ENCODE assay signal across 24 cellular contexts in genomic region chr6:103937389-103937788, GRCh38.
DNase-seq lines count a peak whose midpoint lies in the region; ATAC-seq, FAIRE-seq and TF ChIP-seq lines count a peak whose summit lies in the region.
"Had no signal": no experiment of that assay in that cellular context is flagged by ENCODE, and none has a peak within 500 bp of the region (broad histone marks: within the 10 kb centered on the region; RNA-seq: fewer than 3 reads in every experiment).

No MANE protein-coding gene starts in this region.

- H3K23ac ChIP-seq in IMR-90 (ENCODE audit: low read depth, low read length): no peak overlapping the region

- no peak overlapping the region for H3K18ac ChIP-seq in IMR-90 (ENCODE audit: low read depth, low read length)

- BruUV-seq in HepG2 (replicated peaks; lab: Mats Ljungman, UMichigan) (no TSS peak), IMR-90 (replicated peaks; lab: Mats Ljungman, UMichigan) (no TSS peak)

- CTCF ChIA-PET in HepG2 (lab: Yijun Ruan, JAX; ENCODE audit: low intra/inter-chr PET ratio, low total read pairs) (no interaction called here), IMR-90 (lab: Yijun Ruan, JAX) (no interaction called here)

- dilution Hi-C loops in IMR-90 (cut with HindIII; ENCODE audit: low sequenced_read_pairs, unreplicated experiment): no loop called here

- no peak overlapping the region for H4K5ac ChIP-seq in IMR-90 (ENCODE audit: low read depth, low read length)

- H3K4me1 ChIP-seq in HepG2 (ENCODE audit: insufficient read depth, low read length): no peaks in the 10 kb centered on the region
- no peaks in the 10 kb centered on the region for H3K4me1 ChIP-seq in right lobe of liver
- H3K4me1 ChIP-seq in IMR-90 (ENCODE audit: control insufficient read depth, insufficient read depth, low read length): no peaks in the 10 kb centered on the region
- H3K4me1 ChIP-seq: BE2C, BLaER1 had no signal

- H4K91ac ChIP-seq in IMR-90 (ENCODE audit: insufficient read depth, low read depth, low read length): no peak overlapping the region

- H2AFZ ChIP-seq in HepG2 (ENCODE audit: low read length): no peak overlapping the region
- no peak overlapping the region for H2AFZ ChIP-seq in IMR-90 (replicated peaks; ENCODE audit: low read length, poor library complexity)

- TF ChIP-seq POLR2A in HepG2 (IDR thresholded peaks at IDR 0.05; ENCODE audit: insufficient read depth in 1 of 2, low read depth in 2 of 2, low read length in 2 of 2): no peak
- TF ChIP-seq POLR2A in right lobe of liver (IDR thresholded peaks at IDR 0.05): no peak
- TF ChIP-seq POLR2A in IMR-90 (IDR thresholded peaks at IDR 0.05; ENCODE audit: low read depth, low read length): no peak

- no peaks in the 10 kb centered on the region for H4K20me1 ChIP-seq in HepG2 (ENCODE audit: insufficient read depth, low read length)
- H4K20me1 ChIP-seq in IMR-90 (ENCODE audit: insufficient read depth, low read length): no peaks in the 10 kb centered on the region
- H4K20me1 ChIP-seq: BLaER1 had no signal

- FAIRE-seq in HepG2 (lab: Jason Lieb, UNC): no peak
- FAIRE-seq: GM12878, GM12892, GM18507 had no signal

- H3K9me3 ChIP-seq in HepG2 (ENCODE audit: low read length) (no peaks in the 10 kb centered on the region), right lobe of liver (no peaks in the 10 kb centered on the region), IMR-90 (ENCODE audit: control insufficient read depth, insufficient read depth, low read length) (peaks cover 9% of the 10 kb centered on the region)
- H3K9me3 ChIP-seq: BE2C, BLaER1 had no signal

- H2AK9ac ChIP-seq in IMR-90 (replicated peaks; ENCODE audit: low read depth, low read length, poor library complexity): no peak overlapping the region

- DNase-seq in HepG2 (ENCODE audit: low spot score) (no peak), right lobe of liver (no peak), IMR-90 (no peak)
- no peak for DNase-seq in NK-92 treated with Interleukin-12 subunit alpha and Interleukin-12 subunit beta, amount 100 ng/mL, for 24 hours (lab: John Stamatoyannopoulos, UW)
- DNase-seq: ACHN; BE2C; C1 segment of cervical spinal cord; CD4-positive, alpha-beta memory T cell; CD4-positive, CD25-positive, alpha-beta regulatory T cell; CD8-positive, alpha-beta memory T cell; COR-L47; DMS 273 treated with DMSO at 0.1 percent for 48 hours; DMS153; DMS53; DMS79; DND-41; EL; GDM1 had no signal

- intact Hi-C loops in HepG2 (cut with micrococcal nuclease; ENCODE audit: unreplicated experiment) (no loop called here), right lobe of liver (cut with DNase I) (no loop called here), IMR-90 (cut with micrococcal nuclease) (no loop called here)

- H2BK15ac ChIP-seq in IMR-90 (ENCODE audit: low read depth, low read length): no peak overlapping the region

- POLR2A ChIA-PET in HepG2 (lab: Yijun Ruan, JAX): no interaction called here
- POLR2A ChIA-PET in IMR-90 (lab: Charles Lee; ENCODE audit: unreplicated experiment): no interaction called here

- no peaks in the 10 kb centered on the region for H3K27me3 ChIP-seq in HepG2 (ENCODE audit: control insufficient read depth in 1 of 2, insufficient read depth in 2 of 2, low read length in 2 of 2)
- H3K27me3 ChIP-seq in right lobe of liver: no peaks in the 10 kb centered on the region
- H3K27me3 ChIP-seq in IMR-90 (ENCODE audit: control insufficient read depth, insufficient read depth, low read length): no peaks in the 10 kb centered on the region
- H3K27me3 ChIP-seq: BE2C, BLaER1 had no signal

- TF ChIP-seq RAD21 in HepG2 (CRISPR knock-in tag; IDR thresholded peaks at IDR 0.05) (no peak), IMR-90 (IDR thresholded peaks at IDR 0.05; ENCODE audit: low read length) (no peak)

- TF ChIP-seq CTCF in HepG2 (CRISPR knock-in tag; IDR thresholded peaks at IDR 0.05) (no peak), right lobe of liver (IDR thresholded peaks at IDR 0.05) (no peak), IMR-90 (conservative IDR thresholded peaks at IDR 0.05; ENCODE audit: low read depth, low read length) (no peak)

- H2BK120ac ChIP-seq in IMR-90 (ENCODE audit: low read depth, low read length): no peak overlapping the region

- H2BK20ac ChIP-seq in IMR-90 (ENCODE audit: low read depth, low read length): no peak overlapping the region

- H3K4me2 ChIP-seq in HepG2 (ENCODE audit: low read depth, low read length): no peak overlapping the region
- no peak overlapping the region for H3K4me2 ChIP-seq in IMR-90 (ENCODE audit: low read depth, low read length)
- H3K4me2 ChIP-seq: BLaER1 had no signal

- no peak overlapping the region for H2AK5ac ChIP-seq in IMR-90 (ENCODE audit: low read depth, low read length)

- H3K9ac ChIP-seq in HepG2 (ENCODE audit: insufficient read depth, low read depth, low read length): no peak overlapping the region
- no peak overlapping the region for H3K9ac ChIP-seq in IMR-90 (ENCODE audit: low read depth, low read length)
- H3K9ac ChIP-seq: BLaER1 had no signal

- H3K9me1 ChIP-seq in IMR-90 (ENCODE audit: insufficient read depth, low read length): no peaks in the 10 kb centered on the region

- no peak overlapping the region for H4K8ac ChIP-seq in IMR-90 (ENCODE audit: low read depth in 2 of 2, low read length in 2 of 2)

- TF ChIP-seq EP300 in HepG2 (IDR thresholded peaks at IDR 0.05; ENCODE audit: low read depth in 2 of 2, low read length in 2 of 2) (no peak), HepG2 (CRISPR knock-in tag; IDR thresholded peaks at IDR 0.05; ENCODE audit: borderline replicate concordance) (no peak)

- H3K79me2 ChIP-seq in HepG2 (ENCODE audit: insufficient read depth, low read length): no peaks in the 10 kb centered on the region

- no peaks in the 10 kb centered on the region for H3K79me1 ChIP-seq in IMR-90 (ENCODE audit: low read depth in 1 of 2, low read length in 2 of 2)

- H3K27ac ChIP-seq in HepG2 (ENCODE audit: extremely low read length, insufficient read depth, low read length) (no peak overlapping the region), right lobe of liver (no peak overlapping the region), IMR-90 (ENCODE audit: insufficient read depth, low read length) (no peak overlapping the region)
- H3K27ac ChIP-seq: 22Rv1, BLaER1 had no signal

- H3K36me3 ChIP-seq in HepG2 (replicated peaks in 1 of 2; ENCODE audit: control insufficient read depth in 1 of 2, insufficient read depth in 2 of 2, low read length in 2 of 2) (no peaks in the 10 kb centered on the region), right lobe of liver (no peaks in the 10 kb centered on the region), IMR-90 (ENCODE audit: control insufficient read depth, insufficient read depth, low read length) (no peaks in the 10 kb centered on the region)
- H3K36me3 ChIP-seq: BE2C, BLaER1 had no signal

- no peak for ATAC-seq in HepG2
- no peak for ATAC-seq in right lobe of liver
- no peak for ATAC-seq in IMR-90 (ENCODE audit: low read depth)
- no peak for ATAC-seq in GM21528 (IDR thresholded peaks at IDR 0.05; ENCODE audit: low FRiP score, unreplicated experiment)
- ATAC-seq: GM12878 had no signal

- no peak overlapping the region for H3K56ac ChIP-seq in IMR-90 (ENCODE audit: extremely low read depth, insufficient read depth, low read length)

- no peak overlapping the region for H3K4me3 ChIP-seq in HepG2 (replicated peaks in 1 of 3; ENCODE audit: insufficient read depth in 1 of 3, low read depth in 2 of 3, low read length in 3 of 3)
- no peak overlapping the region for H3K4me3 ChIP-seq in right lobe of liver
- no peak overlapping the region for H3K4me3 ChIP-seq in IMR-90 (ENCODE audit: insufficient read depth, low read depth, low read length)
- H3K4me3 ChIP-seq: BLaER1, GM12878 had no signal

- H3K4ac ChIP-seq in IMR-90 (ENCODE audit: low read depth, low read length): no peak overlapping the region

- in situ Hi-C loops in HepG2 (cut with HindIII; ENCODE audit: extremely low pct_ligation_motif_present, low pct_unique_long_range_greater_than_20kb) (no loop called here), IMR-90 (cut with MboI; ENCODE audit: low sequenced_read_pairs) (no loop called here)

- no peak overlapping the region for H2BK5ac ChIP-seq in IMR-90 (ENCODE audit: low read depth, low read length, poor library complexity, severe bottlenecking)

- no peak overlapping the region for H3K14ac ChIP-seq in IMR-90 (replicated peaks; ENCODE audit: low read depth, low read length)

TF ChIP-seq in HepG2, 621 proteins besides CTCF, POLR2A, EP300 and RAD21 (continues in another document):
- TF ChIP-seq NCOA2 (CRISPR knock-in tag; IDR thresholded peaks at IDR 0.05) (no peak), ZKSCAN1 (IDR thresholded peaks at IDR 0.05; ENCODE audit: low read length) (no peak), MAFK (conservative IDR thresholded peaks at IDR 0.05 in 1 of 2, IDR thresholded peaks at IDR 0.05 in 1 of 2; ENCODE audit: low read length in 2 of 2) (peak; percentile 53 to 69; a peak in 3 of 4 replicates), MTERF4 (CRISPR knock-in tag; IDR thresholded peaks at IDR 0.05) (no peak), HHEX (CRISPR knock-in tag; IDR thresholded peaks at IDR 0.05) (no peak), ZNF207 (IDR thresholded peaks at IDR 0.05; ENCODE audit: borderline replicate concordance) (no peak), PPARG (CRISPR knock-in tag; conservative IDR thresholded peaks at IDR 0.05) (no peak)

TF ChIP-seq in IMR-90, 13 proteins besides CTCF, POLR2A, EP300 and RAD21:
- TF ChIP-seq CHD1 (IDR thresholded peaks at IDR 0.05; ENCODE audit: low read depth, low read length) (no peak), SMC3 (IDR thresholded peaks at IDR 0.05; ENCODE audit: low read depth, low read length) (no peak), FOS (IDR thresholded peaks at IDR 0.05; ENCODE audit: low read depth, low read length) (no peak), ELK1 (IDR thresholded peaks at IDR 0.05; ENCODE audit: borderline replicate concordance, low read depth, low read length) (no peak), MAZ (IDR thresholded peaks at IDR 0.05; ENCODE audit: borderline replicate concordance, low read depth, low read length) (no peak), MAFK (IDR thresholded peaks at IDR 0.05; ENCODE audit: low read depth, low read length) (peak; percentile 40; the same call in 1 of the 2 replicates), CEBPB (IDR thresholded peaks at IDR 0.05; ENCODE audit: low read depth, low read length) (no peak)
